ENCODE assay signal across 1 cellular context in the genomic region with DNA sequence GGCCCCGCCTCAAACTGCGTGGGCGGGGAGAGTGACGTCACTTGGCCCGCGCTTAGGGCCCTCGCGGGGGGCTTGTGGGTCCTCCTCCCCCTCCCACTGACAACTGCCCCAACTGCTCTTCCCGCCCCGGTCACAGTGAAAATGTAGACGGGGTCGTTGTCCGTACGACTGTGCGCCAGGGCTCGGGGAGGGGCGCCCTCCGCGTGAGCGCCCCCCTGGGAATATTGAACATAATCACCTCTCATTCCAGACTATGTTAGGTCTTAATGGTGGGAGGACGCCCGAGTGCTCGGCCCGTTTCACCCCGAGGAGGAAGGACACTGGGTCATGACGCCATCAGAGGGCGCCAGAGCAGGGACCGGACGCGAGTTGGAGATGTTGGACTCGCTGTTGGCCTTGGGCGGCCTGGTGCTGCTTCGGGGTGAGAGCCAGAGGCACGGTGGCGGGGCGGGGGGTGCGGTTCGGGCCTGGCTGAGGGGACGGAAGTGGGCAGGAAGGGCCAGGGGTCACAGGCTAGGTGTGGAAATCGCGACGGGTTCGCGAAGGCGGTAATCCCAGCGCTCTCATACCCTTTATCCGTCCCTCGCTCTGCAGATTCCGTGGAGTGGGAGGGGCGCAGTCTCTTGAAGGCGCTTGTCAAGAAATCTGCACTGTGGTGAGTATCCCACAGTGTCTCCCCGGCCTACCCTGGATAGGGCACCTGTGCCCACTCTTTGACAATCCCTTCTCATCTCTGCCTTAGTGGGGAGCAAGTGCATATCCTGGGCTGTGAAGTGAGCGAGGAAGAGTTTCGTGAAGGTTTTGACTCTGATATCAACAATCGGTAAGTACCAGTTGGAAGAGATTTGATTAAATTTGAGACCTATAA.
TF ChIP-seq lines count a peak whose summit lies in the region.

A gene with protein sequence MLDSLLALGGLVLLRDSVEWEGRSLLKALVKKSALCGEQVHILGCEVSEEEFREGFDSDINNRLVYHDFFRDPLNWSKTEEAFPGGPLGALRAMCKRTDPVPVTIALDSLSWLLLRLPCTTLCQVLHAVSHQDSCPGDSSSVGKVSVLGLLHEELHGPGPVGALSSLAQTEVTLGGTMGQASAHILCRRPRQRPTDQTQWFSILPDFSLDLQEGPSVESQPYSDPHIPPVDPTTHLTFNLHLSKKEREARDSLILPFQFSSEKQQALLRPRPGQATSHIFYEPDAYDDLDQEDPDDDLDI (plus strand): TSS at position 40 of the 868 bp plus-strand sequence. CDS start 336 bp downstream, at position 376.

TF ChIP-seq in HepG2, 621 proteins besides CTCF, POLR2A, EP300 and RAD21 (continued from another document and continues in another):
- TF ChIP-seq, protein P1, sequence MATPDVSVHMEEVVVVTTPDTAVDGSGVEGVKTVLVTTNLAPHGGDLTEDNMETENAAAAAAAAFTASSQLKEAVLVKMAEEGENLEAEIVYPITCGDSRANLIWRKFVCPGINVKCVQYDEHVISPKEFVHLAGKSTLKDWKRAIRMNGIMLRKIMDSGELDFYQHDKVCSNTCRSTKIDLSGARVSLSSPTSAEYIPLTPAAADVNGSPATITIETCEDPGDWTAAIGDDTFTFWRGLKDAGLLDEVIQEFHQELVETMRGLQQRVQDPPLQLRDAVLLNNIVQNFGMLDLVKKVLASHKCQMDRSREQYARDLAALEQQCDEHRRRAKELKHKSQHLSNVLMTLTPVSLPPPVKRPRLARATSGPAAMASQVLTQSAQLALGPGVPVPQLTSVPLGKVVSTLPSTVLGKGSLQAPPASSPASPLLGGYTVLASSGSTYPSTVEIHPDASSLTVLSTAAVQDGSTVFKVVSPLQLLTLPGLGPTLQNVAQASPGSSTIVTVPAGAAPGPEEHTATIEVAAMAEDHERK (CRISPR knock-in tag; IDR thresholded peaks at IDR 0.05; ENCODE audit: low read depth) = no peak
- peak; percentile 87; the same call in 1 of the 2 replicates for TF ChIP-seq ZNF333 (CRISPR knock-in tag; IDR thresholded peaks at IDR 0.05; ENCODE audit: borderline replicate concordance)
- TF ChIP-seq ZNF484 (CRISPR knock-in tag; IDR thresholded peaks at IDR 0.05; ENCODE audit: borderline replicate concordance, low read depth) = no peak
- no peak for TF ChIP-seq YY1 (IDR thresholded peaks at IDR 0.05; ENCODE audit: insufficient read depth, insufficient replicate concordance, low read depth, low read length)
- peak; percentile 100 for TF ChIP-seq ZNF263 (CRISPR knock-in tag; IDR thresholded peaks at IDR 0.05)
- no peak for TF ChIP-seq ZNF124 (CRISPR knock-in tag; IDR thresholded peaks at IDR 0.05)
- TF ChIP-seq ZEB1 (IDR thresholded peaks at IDR 0.05; ENCODE audit: insufficient replicate concordance, low read depth) = peak; percentile 42
- TF ChIP-seq ZNF460 (CRISPR knock-in tag; IDR thresholded peaks at IDR 0.05; ENCODE audit: borderline replicate concordance) = peak; percentile 21; the same call in 1 of the 2 replicates
- 0 out of 2 replicates have a peak, but pooled peaks have one; percentile 30 for TF ChIP-seq BRF2 (CRISPR knock-in tag; IDR thresholded peaks at IDR 0.05)
- TF ChIP-seq, protein P2, sequence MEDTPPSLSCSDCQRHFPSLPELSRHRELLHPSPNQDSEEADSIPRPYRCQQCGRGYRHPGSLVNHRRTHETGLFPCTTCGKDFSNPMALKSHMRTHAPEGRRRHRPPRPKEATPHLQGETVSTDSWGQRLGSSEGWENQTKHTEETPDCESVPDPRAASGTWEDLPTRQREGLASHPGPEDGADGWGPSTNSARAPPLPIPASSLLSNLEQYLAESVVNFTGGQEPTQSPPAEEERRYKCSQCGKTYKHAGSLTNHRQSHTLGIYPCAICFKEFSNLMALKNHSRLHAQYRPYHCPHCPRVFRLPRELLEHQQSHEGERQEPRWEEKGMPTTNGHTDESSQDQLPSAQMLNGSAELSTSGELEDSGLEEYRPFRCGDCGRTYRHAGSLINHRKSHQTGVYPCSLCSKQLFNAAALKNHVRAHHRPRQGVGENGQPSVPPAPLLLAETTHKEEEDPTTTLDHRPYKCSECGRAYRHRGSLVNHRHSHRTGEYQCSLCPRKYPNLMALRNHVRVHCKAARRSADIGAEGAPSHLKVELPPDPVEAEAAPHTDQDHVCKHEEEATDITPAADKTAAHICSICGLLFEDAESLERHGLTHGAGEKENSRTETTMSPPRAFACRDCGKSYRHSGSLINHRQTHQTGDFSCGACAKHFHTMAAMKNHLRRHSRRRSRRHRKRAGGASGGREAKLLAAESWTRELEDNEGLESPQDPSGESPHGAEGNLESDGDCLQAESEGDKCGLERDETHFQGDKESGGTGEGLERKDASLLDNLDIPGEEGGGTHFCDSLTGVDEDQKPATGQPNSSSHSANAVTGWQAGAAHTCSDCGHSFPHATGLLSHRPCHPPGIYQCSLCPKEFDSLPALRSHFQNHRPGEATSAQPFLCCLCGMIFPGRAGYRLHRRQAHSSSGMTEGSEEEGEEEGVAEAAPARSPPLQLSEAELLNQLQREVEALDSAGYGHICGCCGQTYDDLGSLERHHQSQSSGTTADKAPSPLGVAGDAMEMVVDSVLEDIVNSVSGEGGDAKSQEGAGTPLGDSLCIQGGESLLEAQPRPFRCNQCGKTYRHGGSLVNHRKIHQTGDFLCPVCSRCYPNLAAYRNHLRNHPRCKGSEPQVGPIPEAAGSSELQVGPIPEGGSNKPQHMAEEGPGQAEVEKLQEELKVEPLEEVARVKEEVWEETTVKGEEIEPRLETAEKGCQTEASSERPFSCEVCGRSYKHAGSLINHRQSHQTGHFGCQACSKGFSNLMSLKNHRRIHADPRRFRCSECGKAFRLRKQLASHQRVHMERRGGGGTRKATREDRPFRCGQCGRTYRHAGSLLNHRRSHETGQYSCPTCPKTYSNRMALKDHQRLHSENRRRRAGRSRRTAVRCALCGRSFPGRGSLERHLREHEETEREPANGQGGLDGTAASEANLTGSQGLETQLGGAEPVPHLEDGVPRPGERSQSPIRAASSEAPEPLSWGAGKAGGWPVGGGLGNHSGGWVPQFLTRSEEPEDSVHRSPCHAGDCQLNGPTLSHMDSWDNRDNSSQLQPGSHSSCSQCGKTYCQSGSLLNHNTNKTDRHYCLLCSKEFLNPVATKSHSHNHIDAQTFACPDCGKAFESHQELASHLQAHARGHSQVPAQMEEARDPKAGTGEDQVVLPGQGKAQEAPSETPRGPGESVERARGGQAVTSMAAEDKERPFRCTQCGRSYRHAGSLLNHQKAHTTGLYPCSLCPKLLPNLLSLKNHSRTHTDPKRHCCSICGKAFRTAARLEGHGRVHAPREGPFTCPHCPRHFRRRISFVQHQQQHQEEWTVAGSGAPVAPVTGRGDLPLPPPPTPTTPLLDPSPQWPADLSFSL (CRISPR knock-in tag; IDR thresholded peaks at IDR 0.05) = no peak
- TF ChIP-seq ELF3 (CRISPR knock-in tag; IDR thresholded peaks at IDR 0.05) = peak; percentile 69; the same call in 1 of the 2 replicates
- TF ChIP-seq KLF9 (CRISPR knock-in tag; IDR thresholded peaks at IDR 0.05; ENCODE audit: low read depth) = no peak
- peak; percentile 71; the same call in 1 of the 2 replicates for TF ChIP-seq GZF1 (CRISPR knock-in tag; IDR thresholded peaks at IDR 0.05)
- TF ChIP-seq IRX3 (CRISPR knock-in tag; IDR thresholded peaks at IDR 0.05; ENCODE audit: borderline replicate concordance, low read depth) = no peak
- TF ChIP-seq USF2 (IDR thresholded peaks at IDR 0.05; ENCODE audit: low read depth, low read length) = no peak
- TF ChIP-seq USF2 (CRISPR knock-in tag; IDR thresholded peaks at IDR 0.05; ENCODE audit: borderline replicate concordance) = no peak; the same call in 1 of the 2 replicates
- TF ChIP-seq NFE2L1 (CRISPR knock-in tag; IDR thresholded peaks at IDR 0.05; ENCODE audit: borderline replicate concordance) = no peak
- peak; percentile 73; the same call in 1 of the 2 replicates for TF ChIP-seq ARNT2 (CRISPR knock-in tag; IDR thresholded peaks at IDR 0.05; ENCODE audit: low read depth)
- TF ChIP-seq, protein P3, sequence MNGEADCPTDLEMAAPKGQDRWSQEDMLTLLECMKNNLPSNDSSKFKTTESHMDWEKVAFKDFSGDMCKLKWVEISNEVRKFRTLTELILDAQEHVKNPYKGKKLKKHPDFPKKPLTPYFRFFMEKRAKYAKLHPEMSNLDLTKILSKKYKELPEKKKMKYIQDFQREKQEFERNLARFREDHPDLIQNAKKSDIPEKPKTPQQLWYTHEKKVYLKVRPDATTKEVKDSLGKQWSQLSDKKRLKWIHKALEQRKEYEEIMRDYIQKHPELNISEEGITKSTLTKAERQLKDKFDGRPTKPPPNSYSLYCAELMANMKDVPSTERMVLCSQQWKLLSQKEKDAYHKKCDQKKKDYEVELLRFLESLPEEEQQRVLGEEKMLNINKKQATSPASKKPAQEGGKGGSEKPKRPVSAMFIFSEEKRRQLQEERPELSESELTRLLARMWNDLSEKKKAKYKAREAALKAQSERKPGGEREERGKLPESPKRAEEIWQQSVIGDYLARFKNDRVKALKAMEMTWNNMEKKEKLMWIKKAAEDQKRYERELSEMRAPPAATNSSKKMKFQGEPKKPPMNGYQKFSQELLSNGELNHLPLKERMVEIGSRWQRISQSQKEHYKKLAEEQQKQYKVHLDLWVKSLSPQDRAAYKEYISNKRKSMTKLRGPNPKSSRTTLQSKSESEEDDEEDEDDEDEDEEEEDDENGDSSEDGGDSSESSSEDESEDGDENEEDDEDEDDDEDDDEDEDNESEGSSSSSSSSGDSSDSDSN (CRISPR knock-in tag; IDR thresholded peaks at IDR 0.05) = peak; percentile 90
- no peak for TF ChIP-seq PAF1 (CRISPR knock-in tag; IDR thresholded peaks at IDR 0.05)
- TF ChIP-seq ZBTB44 (CRISPR knock-in tag; IDR thresholded peaks at IDR 0.05) = peak; percentile 40; the same call in 1 of the 2 replicates
- TF ChIP-seq MBNL3 (CRISPR knock-in tag; conservative IDR thresholded peaks at IDR 0.05) = no peak
- TF ChIP-seq GLI4 (CRISPR knock-in tag; IDR thresholded peaks at IDR 0.05; ENCODE audit: borderline replicate concordance) = 0 out of 2 replicates have a peak, but pooled peaks have one; percentile 3
- peak; percentile 94 for TF ChIP-seq HDAC1 (CRISPR knock-in tag; IDR thresholded peaks at IDR 0.05)
- peak; percentile 87 for TF ChIP-seq ZNF639 (CRISPR knock-in tag; conservative IDR thresholded peaks at IDR 0.05)
- no peak; the same call in 1 of the 2 replicates for TF ChIP-seq BHLHE40 (IDR thresholded peaks at IDR 0.05; ENCODE audit: low read length)
- no peak for TF ChIP-seq ATM (IDR thresholded peaks at IDR 0.05; ENCODE audit: borderline replicate concordance)
- TF ChIP-seq FOXJ3 (CRISPR knock-in tag; IDR thresholded peaks at IDR 0.05; ENCODE audit: borderline replicate concordance) = 0 out of 2 replicates have a peak, but pooled peaks have one; percentile 9
- peak; percentile 38; the same call in 1 of the 2 replicates for TF ChIP-seq DPF2 (CRISPR knock-in tag; IDR thresholded peaks at IDR 0.05; ENCODE audit: borderline replicate concordance, low read depth)
- TF ChIP-seq SP4 (CRISPR knock-in tag; IDR thresholded peaks at IDR 0.05) = no peak; the same call in none of the 2 replicates
- TF ChIP-seq GATAD2A (CRISPR knock-in tag; IDR thresholded peaks at IDR 0.05) = peak; percentile 60; the same call in 1 of the 2 replicates
